In genomic region chr5:157203417-157203816, GRCh38 we compare ENCODE assay signal across 28 cellular contexts. TPM values are rescaled to one million over a fixed set of nuclear protein-coding genes. Genes with fewer than 3 reads are reported as not detected.
DNase-seq lines count a peak whose midpoint lies in the region; ATAC-seq, FAIRE-seq and TF ChIP-seq lines count a peak whose summit lies in the region.
"Had no signal": no experiment of that assay in that cellular context is flagged by ENCODE, and none has a peak within 500 bp of the region (broad histone marks: within the 10 kb centered on the region; RNA-seq: fewer than 3 reads in every experiment).

No MANE protein-coding gene starts in this region.

- H3F3A ChIP-seq in GM23338 (replicated peaks; ENCODE audit: low read depth): no peaks in the 10 kb centered on the region
- no peaks in the 10 kb centered on the region for H3F3A ChIP-seq in SK-N-SH (replicated peaks; ENCODE audit: insufficient read depth)

- no peak for TF ChIP-seq EP300 in SK-N-SH (IDR thresholded peaks at IDR 0.05; ENCODE audit: borderline replicate concordance in 1 of 2, low read depth in 1 of 2, low read length in 1 of 2)

- 26 to 57% (median 35%) methylated on average over 4 of the region's 4 CpGs for WGBS in small intestine, 3 donors
- 28% methylated on average over 4 of the region's 4 CpGs for WGBS in SK-N-SH (ENCODE audit: low lambda C conversion rate)

- H3K9me3 Mint-ChIP-seq in activated naive CD4-positive, alpha-beta T cell treated with anti-CD3 and anti-CD28 coated beads for 36 hours: no peaks in the 10 kb centered on the region
- H3K9me3 Mint-ChIP-seq in T-cell: peaks cover 0 to 7% (median 3%) of the 10 kb centered on the region in 3 donors
- no peaks in the 10 kb centered on the region for H3K9me3 Mint-ChIP-seq in activated naive CD8-positive, alpha-beta T cell treated with anti-CD3 and anti-CD28 coated beads, Interleukin-2, amount 10 ng/mL, durations not matched to agents 7 days and 5 days
- H3K9me3 Mint-ChIP-seq in GM23338: no peaks in the 10 kb centered on the region

- H3K4me3 ChIP-seq in small intestine (ENCODE audit: low read depth in 1 of 2, low read length in 2 of 2): no peak overlapping the region
- H3K4me3 ChIP-seq in GM23338: no peak overlapping the region
- no peak overlapping the region for H3K4me3 ChIP-seq in SK-N-SH (ENCODE audit: low read depth in 2 of 2, low read length in 1 of 2)
- H3K4me3 ChIP-seq: ovary had no signal

- no peaks in the 10 kb centered on the region for H3K79me2 ChIP-seq in GM23338 (replicated peaks; ENCODE audit: insufficient read depth)
- H3K79me2 ChIP-seq in SK-N-SH (ENCODE audit: insufficient read depth): no peaks in the 10 kb centered on the region

- DNase-seq in activated naive CD4-positive, alpha-beta T cell treated with anti-CD3 and anti-CD28 coated beads for 36 hours: no peak
- DNase-seq in activated naive CD4-positive, alpha-beta T cell treated with Interleukin-2 at 50 U/mL for 16 hours: no peak
- DNase-seq in T-cell (peak in 20 of 34 experiments; percentile 20 to 76 (median 42)), small intestine (no peak), GM23338 (ENCODE audit: low spot score) (no peak), SK-N-SH (no peak)
- no peak for DNase-seq in activated naive CD8-positive, alpha-beta T cell treated with anti-CD3 and anti-CD28 coated beads, Interleukin-2, amount 10 ng/mL, durations not matched to agents 7 days and 5 days
- DNase-seq in stimulated activated CD4-positive, alpha-beta T cell treated with anti-CD3 and anti-CD28 coated beads, Interleukin-2, amount 100 ng/mL, for 48 hours: no peak
- DNase-seq: activated effector memory CD4-positive, alpha-beta T cell treated with Interleukin-2 at 50 U/mL for 16 hours; aorta; C1 segment of cervical spinal cord; DMS153; H9; head of caudate nucleus; left colon; mesenchymal stem cell; MM.1S; NCI-H1436; NCI-H510A treated with DMSO at 0.1 percent for 48 hours; NK-92 treated with Interleukin-12 subunit alpha and Interleukin-12 subunit beta, amount 100 ng/mL, for 24 hours; ovary; stimulated activated CD8-positive, alpha-beta memory T cell treated with anti-CD3 and anti-CD28 coated beads, Interleukin-4, amount 100 ng/mL, for 48 hours had no signal

- H2AFZ ChIP-seq in GM23338 (no peak overlapping the region), SK-N-SH (ENCODE audit: low read depth) (no peak overlapping the region)

- FAIRE-seq in small intestine (lab: Jason Lieb, UNC): no peak
- FAIRE-seq: G401.6 had no signal

- H4K20me1 ChIP-seq in GM23338 (replicated peaks; ENCODE audit: insufficient read depth) (no peaks in the 10 kb centered on the region), SK-N-SH (ENCODE audit: insufficient read depth) (no peaks in the 10 kb centered on the region)

- H3K9ac ChIP-seq in SK-N-SH: no peak overlapping the region

- H3K27ac Mint-ChIP-seq in activated naive CD4-positive, alpha-beta T cell treated with anti-CD3 and anti-CD28 coated beads for 36 hours: peak overlapping the region; percentile 100
- H3K27ac Mint-ChIP-seq in T-cell (peak overlapping the region; percentile 93 to 94), GM23338 (no peak overlapping the region)
- peak overlapping the region; percentile 72 for H3K27ac Mint-ChIP-seq in activated naive CD8-positive, alpha-beta T cell treated with anti-CD3 and anti-CD28 coated beads, Interleukin-2, amount 10 ng/mL, durations not matched to agents 7 days and 5 days
- H3K27ac Mint-ChIP-seq: H9 had no signal

- TF ChIP-seq RAD21 in SK-N-SH (IDR thresholded peaks at IDR 0.05; ENCODE audit: low read length): no peak

- POLR2A ChIA-PET in T-cell (lab: Charles Lee) (interaction anchor here (0.9 to 1.3 kb wide), 6 partner anchors 13 to 60 kb away, joined by 3 to 8 read pairs (median 4); partner anchors contain the start of gene MED7 (in 1 of the 2)), SK-N-SH (lab: Yijun Ruan, JAX) (no interaction called here)
- POLR2A ChIA-PET in activated naive CD8-positive, alpha-beta T cell treated with anti-CD3 and anti-CD28 coated beads, Interleukin-2, amount 10 ng/mL, durations not matched to agents 7 days and 5 days (lab: Charles Lee): interaction anchor here (0.5 to 4.7 kb wide), 10 partner anchors 12 to 164 kb away, joined by 3 to 44 read pairs (median 5); partner anchors contain the start of gene ITK

- H3K4me3 Mint-ChIP-seq in activated naive CD4-positive, alpha-beta T cell treated with anti-CD3 and anti-CD28 coated beads for 36 hours: peak overlapping the region; percentile 45
- H3K4me3 Mint-ChIP-seq in T-cell (peak overlapping the region; percentile 39 to 65 (median 62)), GM23338 (no peak overlapping the region)
- peak overlapping the region; percentile 66 for H3K4me3 Mint-ChIP-seq in activated naive CD8-positive, alpha-beta T cell treated with anti-CD3 and anti-CD28 coated beads, Interleukin-2, amount 10 ng/mL, durations not matched to agents 7 days and 5 days
- H3K4me3 Mint-ChIP-seq: H9 had no signal

- peaks cover 0 to 3% of the 10 kb centered on the region in 2 donors for H3K27me3 ChIP-seq in small intestine (ENCODE audit: control insufficient read depth in 2 of 2, insufficient read depth in 2 of 2, low read length in 2 of 2)
- no peaks in the 10 kb centered on the region for H3K27me3 ChIP-seq in GM23338 (ENCODE audit: insufficient read depth)
- H3K27me3 ChIP-seq in SK-N-SH (ENCODE audit: insufficient read depth): no peaks in the 10 kb centered on the region; the same call in 1 of the 2 replicates
- H3K27me3 ChIP-seq: ovary had no signal

- no peaks in the 10 kb centered on the region for H3K27me3 Mint-ChIP-seq in activated naive CD4-positive, alpha-beta T cell treated with anti-CD3 and anti-CD28 coated beads for 36 hours (ENCODE audit: low read depth)
- H3K27me3 Mint-ChIP-seq in T-cell (no peaks in the 10 kb centered on the region), GM23338 (ENCODE audit: insufficient read depth, low read depth, poor library complexity) (no peaks in the 10 kb centered on the region)
- no peaks in the 10 kb centered on the region for H3K27me3 Mint-ChIP-seq in activated naive CD8-positive, alpha-beta T cell treated with anti-CD3 and anti-CD28 coated beads, Interleukin-2, amount 10 ng/mL, durations not matched to agents 7 days and 5 days

- H3K4me1 ChIP-seq in small intestine (ENCODE audit: control insufficient read depth in 2 of 2, insufficient read depth in 1 of 2, low read depth in 1 of 2, low read length in 1 of 2) (no peaks in the 10 kb centered on the region), GM23338 (ENCODE audit: insufficient read depth) (no peaks in the 10 kb centered on the region), SK-N-SH (ENCODE audit: control insufficient read depth in 1 of 2, insufficient read depth in 2 of 2, low read depth in 1 of 2, low read length in 1 of 2) (no peaks in the 10 kb centered on the region)

- H3K9me2 ChIP-seq in GM23338 (ENCODE audit: insufficient read depth) (no peaks in the 10 kb centered on the region), SK-N-SH (no peaks in the 10 kb centered on the region)

- peak; percentile 51 to 75 (median 74) for ATAC-seq in T-cell (replicated peaks in 1 of 4)
- ATAC-seq in activated naive CD8-positive, alpha-beta T cell treated with anti-CD3 and anti-CD28 coated beads, Interleukin-2, amount 10 ng/mL, durations not matched to agents 7 days and 5 days (ENCODE audit: low read depth): peak; percentile 17
- ATAC-seq in GM23338: no peak
- ATAC-seq: left colon, Panc1 had no signal

- H3K36me3 ChIP-seq in small intestine (ENCODE audit: control insufficient read depth in 2 of 2, insufficient read depth in 2 of 2, low read length in 2 of 2) (no peaks in the 10 kb centered on the region), GM23338 (ENCODE audit: insufficient read depth) (no peaks in the 10 kb centered on the region), SK-N-SH (replicated peaks in 1 of 2; ENCODE audit: control insufficient read depth in 1 of 2, insufficient read depth in 2 of 2, low read length in 1 of 2) (no peaks in the 10 kb centered on the region)
- H3K36me3 ChIP-seq: ovary had no signal

- H3K4me1 Mint-ChIP-seq in activated naive CD4-positive, alpha-beta T cell treated with anti-CD3 and anti-CD28 coated beads for 36 hours (ENCODE audit: low read depth): peaks cover 89% of the 10 kb centered on the region
- H3K4me1 Mint-ChIP-seq in T-cell: peaks cover 89 to 91% (median 89%) of the 10 kb centered on the region in 3 donors
- peaks cover 73% of the 10 kb centered on the region for H3K4me1 Mint-ChIP-seq in activated naive CD8-positive, alpha-beta T cell treated with anti-CD3 and anti-CD28 coated beads, Interleukin-2, amount 10 ng/mL, durations not matched to agents 7 days and 5 days
- H3K4me1 Mint-ChIP-seq in GM23338: no peaks in the 10 kb centered on the region

- TF ChIP-seq CTCF in GM23338 (conservative IDR thresholded peaks at IDR 0.05; ENCODE audit: low read depth in 2 of 2): no peak
- no peak for TF ChIP-seq CTCF in SK-N-SH (IDR thresholded peaks at IDR 0.05)

- H3K4me2 ChIP-seq in GM23338: no peak overlapping the region
- H3K4me2 ChIP-seq in SK-N-SH: no peak overlapping the region

- peak overlapping the region; percentile 48 to 52 for H3K27ac ChIP-seq in small intestine (ENCODE audit: low read depth in 1 of 2, low read length in 1 of 2)
- no peak overlapping the region for H3K27ac ChIP-seq in GM23338 (ENCODE audit: low read depth)
- no peak overlapping the region for H3K27ac ChIP-seq in SK-N-SH (ENCODE audit: low read depth in 2 of 2, low read length in 1 of 2)
- H3K27ac ChIP-seq: ovary, VCaP had no signal

- intact Hi-C loops in activated naive CD4-positive, alpha-beta T cell treated with anti-CD3 and anti-CD28 coated beads for 36 hours (cut with micrococcal nuclease): no loop called here

- H3K9me3 ChIP-seq in small intestine (ENCODE audit: control insufficient read depth, low read depth) (no peaks in the 10 kb centered on the region), SK-N-SH (no peaks in the 10 kb centered on the region)
- H3K9me3 ChIP-seq: ovary had no signal

- H3K36me3 Mint-ChIP-seq in activated naive CD4-positive, alpha-beta T cell treated with anti-CD3 and anti-CD28 coated beads for 36 hours (ENCODE audit: low read depth): peaks cover 77% of the 10 kb centered on the region
- H3K36me3 Mint-ChIP-seq in T-cell (peaks cover 67% of the 10 kb centered on the region), GM23338 (ENCODE audit: low read depth) (no peaks in the 10 kb centered on the region)
- H3K36me3 Mint-ChIP-seq in activated naive CD8-positive, alpha-beta T cell treated with anti-CD3 and anti-CD28 coated beads, Interleukin-2, amount 10 ng/mL, durations not matched to agents 7 days and 5 days: peaks cover 53% of the 10 kb centered on the region

- CTCF ChIA-PET in activated naive CD4-positive, alpha-beta T cell treated with anti-CD3 and anti-CD28 coated beads for 36 hours (lab: Charles Lee): interaction anchor here (0.6 to 3.0 kb wide), 10 partner anchors 9 to 54 kb away, joined by 3 to 10 read pairs (median 4); no protein-coding TSS in a partner anchor
- CTCF ChIA-PET in T-cell (lab: Charles Lee): interaction anchor here (0.7 to 1.1 kb wide), 5 partner anchors 14 to 658 kb away, joined by 3 to 4 read pairs (median 3); no protein-coding TSS in a partner anchor
- CTCF ChIA-PET in SK-N-SH (lab: Yijun Ruan, JAX): no interaction called here

RNA-seq across cellular contexts. Expression of gene ITK, which starts 22.8 kb away (rescaled TPM):
- 100 to 1,000 TPM; 340 TPM for total RNA-seq in activated naive CD4-positive, alpha-beta T cell treated with anti-CD3 and anti-CD28 coated beads for 36 hours
- total RNA-seq in T-cell: 100 to 1,000 TPM; 286 to 466 (median 338) TPM
- 100 to 1,000 TPM; 313 to 324 TPM for total RNA-seq in activated naive CD8-positive, alpha-beta T cell treated with anti-CD3 and anti-CD28 coated beads, Interleukin-2, amount 10 ng/mL, durations not matched to agents 7 days and 5 days
- polyA plus RNA-seq in small intestine (1 to 10 TPM in 2 of 3 donors, under 1 TPM in 1; 0.67 to 2.7 (median 1.7) TPM), GM23338 (2016; fragmentation: Nextera tagmentation; extraction: Ambion mirVana) (0.08 TPM in 1 of 2 replicates, not detected in the other), SK-N-SH (2012; rRNA removed) (not detected in 2 replicates)
- not detected in 2 replicates for total RNA-seq in GM23338 (2014; rRNA removed; shearing (Covaris generic))
- not detected in 2 replicates for polyA plus RNA-seq in SK-N-SH (2012; cell fraction: cytosol; rRNA removed)
- polyA plus RNA-seq in SK-N-SH (2012; cell fraction: nucleus; rRNA removed): 0.01 TPM in 1 of 2 replicates, not detected in the other
- total RNA-seq: dermis microvascular lymphatic vessel endothelial cell, temporal lobe had no signal

RNA-seq across cellular contexts. Expression of gene GARIN3, which starts 37.4 kb away (rescaled TPM):
- 1 to 10 TPM; 3.6 to 3.8 TPM for total RNA-seq in activated naive CD4-positive, alpha-beta T cell treated with anti-CD3 and anti-CD28 coated beads for 36 hours
- not detected for total RNA-seq in T-cell
- total RNA-seq in activated naive CD8-positive, alpha-beta T cell treated with anti-CD3 and anti-CD28 coated beads, Interleukin-2, amount 10 ng/mL, durations not matched to agents 7 days and 5 days: not detected
- polyA plus RNA-seq in small intestine (not detected), GM23338 (2016; fragmentation: Nextera tagmentation; extraction: Ambion mirVana) (not detected in 2 replicates), SK-N-SH (2012; rRNA removed) (not detected in 2 replicates)
- total RNA-seq in GM23338 (2014; rRNA removed; shearing (Covaris generic)): not detected in 2 replicates
- polyA plus RNA-seq in SK-N-SH (2012; cell fraction: cytosol; rRNA removed): not detected in 2 replicates
- polyA plus RNA-seq in SK-N-SH (2012; cell fraction: nucleus; rRNA removed): not detected in 2 replicates
- total RNA-seq: aorta, cardiac septum, dermis microvascular lymphatic vessel endothelial cell, H9, left colon, ovary, temporal lobe had no signal
- polyA plus RNA-seq: aorta, ovary had no signal

Comparison
In these comparisons a context has a peak if more than half of its experiments do, and no peak if none do; other contexts are left out.
1. DNase-seq: peak in T-cell (20 of 34); none in activated naive CD4-positive, alpha-beta T cell treated with anti-CD3 and anti-CD28 coated beads for 36 hours (single experiment), activated naive CD4-positive, alpha-beta T cell treated with Interleukin-2 at 50 U/mL for 16 hours (single experiment), activated naive CD8-positive, alpha-beta T cell treated with anti-CD3 and anti-CD28 coated beads, Interleukin-2, amount 10 ng/mL, durations not matched to agents 7 days and 5 days (single experiment), small intestine (single experiment), stimulated activated CD4-positive, alpha-beta T cell treated with anti-CD3 and anti-CD28 coated beads, Interleukin-2, amount 100 ng/mL, for 48 hours (0 of 2), GM23338 (single experiment) and SK-N-SH (single experiment).
2. H3K27ac ChIP-seq: peak in small intestine (2 of 2); none in GM23338 (single experiment) and SK-N-SH (0 of 2).
3. RNA of gene ITK, which starts 22.8 kb away (total RNA-seq): 340 TPM in activated naive CD4-positive, alpha-beta T cell treated with anti-CD3 and anti-CD28 coated beads for 36 hours, 286 to 466 TPM in T-cell and 313 to 324 TPM in activated naive CD8-positive, alpha-beta T cell treated with anti-CD3 and anti-CD28 coated beads, Interleukin-2, amount 10 ng/mL, durations not matched to agents 7 days and 5 days; not detected in GM23338; every median in the first group is over 100 times any median in the second.